1 cellular context compared by ENCODE assay signal in genomic region chr19:40282209-40282580, GRCh38.
TF ChIP-seq lines count a peak whose summit lies in the region.

No MANE protein-coding gene starts in this region.

TF ChIP-seq in liver, 16 proteins besides CTCF, POLR2A, EP300 and RAD21 (continued from another document):
- no peak for TF ChIP-seq SP1 (IDR thresholded peaks at IDR 0.05)
- no peak for TF ChIP-seq FOXA1 (IDR thresholded peaks at IDR 0.05)
TF ChIP-seq in liver: peak in this region for 0.
